8 cellular contexts compared by ENCODE assay signal in the genomic region with DNA sequence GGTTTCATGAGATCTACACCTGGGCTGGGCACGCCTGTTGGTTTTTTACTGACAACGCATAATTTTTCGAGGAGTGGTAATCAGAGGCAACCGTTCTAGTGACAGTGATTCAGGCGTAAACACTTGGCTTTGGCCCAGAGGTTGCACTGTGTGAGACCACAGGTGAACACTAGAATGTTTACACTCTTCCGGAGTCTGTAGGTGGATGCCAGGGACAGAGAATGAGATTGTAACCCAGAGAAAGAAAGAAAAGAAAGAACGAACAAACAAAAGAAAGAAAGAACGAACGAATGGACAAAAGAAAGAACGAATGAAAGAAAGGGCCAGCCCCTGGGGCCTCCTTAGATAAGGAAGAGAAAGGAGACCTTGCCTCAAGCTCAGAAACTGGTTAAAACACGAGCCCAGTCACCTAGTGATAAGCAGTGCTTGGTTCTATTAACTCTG.
DNase-seq lines count a peak whose midpoint lies in the region; ATAC-seq and TF ChIP-seq lines count a peak whose summit lies in the region.

No MANE protein-coding gene starts in this region.

- H3K36me3 ChIP-seq in H7 (replicated peaks; ENCODE audit: control insufficient read depth, insufficient read depth, low read length): no peaks in the 10 kb centered on the region

- peak; percentile 48 for DNase-seq in stimulated activated CD4-positive, alpha-beta T cell treated with anti-CD3 and anti-CD28 coated beads, Interleukin-1b, Interleukin-23, amount 100 ng/mL, for 48 hours
- DNase-seq in stimulated activated CD4-positive, alpha-beta T cell treated with anti-CD3 and anti-CD28 coated beads, Interleukin-12 subunit alpha, Interleukin-12 subunit beta, amount 100 ng/mL, for 4 hours: no peak
- DNase-seq in activated CD8-positive, alpha-beta memory T cell treated with anti-CD3 and anti-CD28 coated beads for 24 hours: peak; percentile 68
- DNase-seq in effector CD8-positive, alpha-beta T cell (lab: John Stamatoyannopoulos, UW): peak; percentile 11
- DNase-seq in H7: no peak
- no peak for DNase-seq in HEK293T (ENCODE audit: extremely low spot score)

- POLR2A ChIA-PET in HEK293T (lab: Yijun Ruan, JAX): no interaction called here

- ATAC-seq in GM18520 (IDR thresholded peaks at IDR 0.05; ENCODE audit: unreplicated experiment) (no peak), HG03460 (IDR thresholded peaks at IDR 0.05; ENCODE audit: unreplicated experiment) (no peak)

- CTCF ChIA-PET in HEK293T (lab: Yijun Ruan, JAX): no interaction called here

- H3K4me3 ChIP-seq in H7 (ENCODE audit: insufficient read depth, low read depth, low read length): no peak overlapping the region

- no peaks in the 10 kb centered on the region for H3K27me3 ChIP-seq in H7 (ENCODE audit: control insufficient read depth, insufficient read depth, low read length)

TF ChIP-seq in HEK293T, 16 proteins besides CTCF, POLR2A, EP300 and RAD21:
- TF ChIP-seq LEF1 (IDR thresholded peaks at IDR 0.05; ENCODE audit: borderline replicate concordance) (no peak), FOXK2 (IDR thresholded peaks at IDR 0.05) (no peak), L3MBTL2 (conservative IDR thresholded peaks at IDR 0.05) (no peak), CTBP1 (IDR thresholded peaks at IDR 0.05; ENCODE audit: borderline replicate concordance) (no peak), ELF4 (IDR thresholded peaks at IDR 0.05) (no peak), ARNT (IDR thresholded peaks at IDR 0.05) (no peak), SUZ12 (IDR thresholded peaks at IDR 0.05) (no peak), BHLHE40 (IDR thresholded peaks at IDR 0.05; ENCODE audit: borderline replicate concordance) (no peak), SP1 (IDR thresholded peaks at IDR 0.05) (no peak), FOXM1 (IDR thresholded peaks at IDR 0.05; ENCODE audit: borderline replicate concordance) (no peak)
TF ChIP-seq in HEK293T: peak in this region for 0.

Comparison
In these comparisons a context has a peak if more than half of its experiments do, and no peak if none do; other contexts are left out.
1. DNase-seq: peak in stimulated activated CD4-positive, alpha-beta T cell treated with anti-CD3 and anti-CD28 coated beads, Interleukin-1b, Interleukin-23, amount 100 ng/mL, for 48 hours (single experiment), activated CD8-positive, alpha-beta memory T cell treated with anti-CD3 and anti-CD28 coated beads for 24 hours (single experiment) and effector CD8-positive, alpha-beta T cell (single experiment); none in stimulated activated CD4-positive, alpha-beta T cell treated with anti-CD3 and anti-CD28 coated beads, Interleukin-12 subunit alpha, Interleukin-12 subunit beta, amount 100 ng/mL, for 4 hours (single experiment), H7 (single experiment) and HEK293T (single experiment).